In the genomic region with DNA sequence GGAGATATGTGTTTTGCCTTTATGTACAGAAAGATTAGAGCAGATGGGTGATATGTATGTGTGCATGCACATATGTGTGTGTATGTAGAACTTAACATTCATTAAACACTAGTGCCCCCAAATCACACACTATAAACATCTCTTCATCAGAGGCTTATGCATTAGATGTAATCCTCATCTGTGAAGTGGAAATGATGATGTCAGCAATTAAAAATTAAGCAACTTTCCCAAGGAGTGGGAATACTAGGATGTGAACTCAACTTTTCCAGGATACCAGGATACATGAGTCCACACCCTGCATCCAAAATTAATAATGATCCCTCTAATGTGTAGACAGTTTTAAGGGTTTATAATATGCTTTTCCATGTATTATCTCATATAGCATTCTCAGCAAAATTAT, we compare ENCODE assay signal across 8 cellular contexts.
"Had no signal": no experiment of that assay in that cellular context is flagged by ENCODE, and none has a peak within 500 bp of the region (broad histone marks: within the 10 kb centered on the region; RNA-seq: fewer than 3 reads in every experiment).

No MANE protein-coding gene starts in this region.

- H3K9ac ChIP-seq: GM23248 had no signal

- DNase-seq: GM23248, GOT3, H9, HCEC 1CT, Kasumi-1, KG1 had no signal

- H2AFZ ChIP-seq: GM23248 had no signal

- H3K27ac ChIP-seq: GM23248, HL-60 had no signal

- FAIRE-seq: H54 had no signal

- H3K4me3 ChIP-seq: GM23248 had no signal
